10 cellular contexts compared by ENCODE assay signal in genomic region chr9:92952861-92953620, GRCh38. TPM values are rescaled to one million over a fixed set of nuclear protein-coding genes. Genes with fewer than 3 reads are reported as not detected.
DNase-seq lines count a peak whose midpoint lies in the region; ATAC-seq and TF ChIP-seq lines count a peak whose summit lies in the region.
"Had no signal": no experiment of that assay in that cellular context is flagged by ENCODE, and none has a peak within 500 bp of the region (broad histone marks: within the 10 kb centered on the region; RNA-seq: fewer than 3 reads in every experiment).

No MANE protein-coding gene starts in this region.

- 80% methylated on average over 9 of the region's 9 CpGs for WGBS in hepatocyte (ENCODE audit: low lambda C conversion rate, missing lambda C conversion rate)
- WGBS in lower leg skin, 2 donors = 81 to 86% methylated on average over 9 of the region's 9 CpGs

- no peak for TF ChIP-seq POLR2A in lower leg skin (IDR thresholded peaks at IDR 0.05)

- H3K27me3 ChIP-seq in RWPE2 (ENCODE audit: insufficient read depth, poor library complexity, severe bottlenecking) = no peaks in the 10 kb centered on the region
- H3K27me3 ChIP-seq in hepatocyte = no peaks in the 10 kb centered on the region

- H3K4me2 ChIP-seq in hepatocyte = no peak overlapping the region

- TF ChIP-seq CTCF in RWPE2 (IDR thresholded peaks at IDR 0.05; ENCODE audit: poor library complexity, severe bottlenecking) (no peak), hepatocyte (IDR thresholded peaks at IDR 0.05; ENCODE audit: poor library complexity) (no peak), lower leg skin (IDR thresholded peaks at IDR 0.05) (no peak)

- H2AFZ ChIP-seq in hepatocyte = no peak overlapping the region

- H3K36me3 ChIP-seq in RWPE2 (ENCODE audit: low read depth) = no peaks in the 10 kb centered on the region
- H3K36me3 ChIP-seq in hepatocyte (replicated peaks; ENCODE audit: insufficient read depth, low read depth) = no peaks in the 10 kb centered on the region
- H3K36me3 ChIP-seq: neutrophil had no signal

- no peaks in the 10 kb centered on the region for H4K20me1 ChIP-seq in hepatocyte (ENCODE audit: insufficient read depth, poor library complexity, severe bottlenecking)

- intact Hi-C loops in lower leg skin (cut with DNase I; ENCODE audit: low total_unique reads) = no loop called here

- H3K4me3 ChIP-seq in RWPE2 (ENCODE audit: severe bottlenecking) = no peak overlapping the region
- no peak overlapping the region for H3K4me3 ChIP-seq in hepatocyte
- no peak overlapping the region for H3K4me3 ChIP-seq in lower leg skin (ENCODE audit: low read depth, poor library complexity, severe bottlenecking)

- H3K27ac ChIP-seq in RWPE2 (ENCODE audit: poor library complexity, severe bottlenecking) (peak overlapping the region; percentile 20), hepatocyte (peak overlapping the region; percentile 27)

- peak; percentile 61 for ATAC-seq in RWPE2 (ENCODE audit: low read depth)
- ATAC-seq in GM19452 (IDR thresholded peaks at IDR 0.05; ENCODE audit: unreplicated experiment) = no peak
- ATAC-seq in HG03469 (IDR thresholded peaks at IDR 0.05; ENCODE audit: unreplicated experiment) = no peak
- ATAC-seq in HG03175 (IDR thresholded peaks at IDR 0.05; ENCODE audit: unreplicated experiment) = no peak

- H3K9me2 ChIP-seq in hepatocyte (replicated peaks; ENCODE audit: insufficient read depth) = no peaks in the 10 kb centered on the region

- H3K4me1 ChIP-seq in RWPE2 (ENCODE audit: insufficient read depth, poor library complexity, severe bottlenecking) = peaks cover 15% of the 10 kb centered on the region
- peaks cover 13% of the 10 kb centered on the region for H3K4me1 ChIP-seq in hepatocyte (ENCODE audit: insufficient read depth)

- DNase-seq in COLO668 (lab: John Stamatoyannopoulos, UW; ENCODE audit: unreplicated experiment) (peak; percentile 38), NCI-H1092 (lab: John Stamatoyannopoulos, UW) (peak; percentile 92), RWPE2 (ENCODE audit: low spot score) (no peak), hepatocyte (ENCODE audit: low spot score) (no peak), lower leg skin (ENCODE audit: low spot score in 2 of 2) (no peak)
- DNase-seq: activated gamma-delta T cell had no signal

- no peaks in the 10 kb centered on the region for H3K9me3 ChIP-seq in RWPE2 (ENCODE audit: severe bottlenecking)
- no peaks in the 10 kb centered on the region for H3K9me3 ChIP-seq in hepatocyte (ENCODE audit: low read depth)
- H3K9me3 ChIP-seq: neutrophil had no signal

- H3K79me2 ChIP-seq in hepatocyte = no peaks in the 10 kb centered on the region

RNA-seq across cellular contexts. Expression of gene FGD3, which starts 5.7 kb away (rescaled TPM):
- 5.8 and 6.3 TPM in 2 replicates for total RNA-seq in hepatocyte
- 4.1 and 6.5 TPM in 2 replicates for polyA plus RNA-seq in hepatocyte
- total RNA-seq in lower leg skin = 10 to 100 TPM in 1 of 4 donors, 1 to 10 TPM in 3; 3.4 to 11.6 (median 5.7) TPM

Comparison
In these comparisons a context has a peak if more than half of its experiments do, and no peak if none do; other contexts are left out.
1. DNase-seq: peak in COLO668 (single experiment) and NCI-H1092 (single experiment); none in RWPE2 (single experiment), hepatocyte (single experiment) and lower leg skin (0 of 2).